22 cellular contexts compared by ENCODE assay signal in genomic region chr20:57072184-57072583, GRCh38.
DNase-seq lines count a peak whose midpoint lies in the region; ATAC-seq and TF ChIP-seq lines count a peak whose summit lies in the region.
"Had no signal": no experiment of that assay in that cellular context is flagged by ENCODE, and none has a peak within 500 bp of the region (broad histone marks: within the 10 kb centered on the region; RNA-seq: fewer than 3 reads in every experiment).

No MANE protein-coding gene starts in this region.

- no peak overlapping the region for H3K9ac ChIP-seq in mesenchymal stem cell (ENCODE audit: low read length)
- no peak overlapping the region for H3K9ac ChIP-seq in smooth muscle cell (ENCODE audit: low read depth)
- H3K9ac ChIP-seq: KMS-11 had no signal

- H2BK120ac ChIP-seq in mesenchymal stem cell (ENCODE audit: low read depth, low read length) = peak overlapping the region; percentile 27

- no peaks in the 10 kb centered on the region for H3K9me3 ChIP-seq in RWPE2 (ENCODE audit: severe bottlenecking)
- peaks cover 8% of the 10 kb centered on the region for H3K9me3 ChIP-seq in mesenchymal stem cell (ENCODE audit: control insufficient read depth, low read length)
- no peaks in the 10 kb centered on the region for H3K9me3 ChIP-seq in smooth muscle cell (replicated peaks; ENCODE audit: low read depth)

- peak overlapping the region; percentile 36 for H4K91ac ChIP-seq in mesenchymal stem cell (ENCODE audit: low read length)

- no peaks in the 10 kb centered on the region for H3K79me2 ChIP-seq in smooth muscle cell (ENCODE audit: low read depth)

- H3K36me3 ChIP-seq in RWPE2 (ENCODE audit: low read depth) (no peaks in the 10 kb centered on the region), mesenchymal stem cell (ENCODE audit: control insufficient read depth in 1 of 2, insufficient read depth in 2 of 2, low read depth in 1 of 2, low read length in 2 of 2) (no peaks in the 10 kb centered on the region), smooth muscle cell (ENCODE audit: low read depth) (no peaks in the 10 kb centered on the region)

- H3K27ac ChIP-seq in RWPE2 (ENCODE audit: poor library complexity, severe bottlenecking) = no peak overlapping the region
- H3K27ac ChIP-seq in mesenchymal stem cell (ENCODE audit: low read length, poor library complexity, severe bottlenecking) = no peak overlapping the region
- peak overlapping the region; percentile 48 for H3K27ac ChIP-seq in smooth muscle cell (ENCODE audit: low read depth)
- H3K27ac ChIP-seq: KMS-11, SK-N-MC had no signal

- H3K18ac ChIP-seq in mesenchymal stem cell (ENCODE audit: low read depth in 1 of 2, low read length in 2 of 2) = peak overlapping the region in 1 of 2 experiments; percentile 16

- H2BK12ac ChIP-seq in mesenchymal stem cell (ENCODE audit: low read length in 2 of 2) = peak overlapping the region in 1 of 2 experiments; percentile 37

- no peak overlapping the region for H2AK5ac ChIP-seq in mesenchymal stem cell (ENCODE audit: low read length, severe bottlenecking)

- ATAC-seq in RWPE2 (ENCODE audit: low read depth) = no peak
- ATAC-seq: GM12878, HepG2, Panc1, Right ventricle myocardium inferior had no signal

- H3K79me1 ChIP-seq in mesenchymal stem cell (replicated peaks; ENCODE audit: low read length, poor library complexity, severe bottlenecking) = no peaks in the 10 kb centered on the region

- H3K23ac ChIP-seq in mesenchymal stem cell (ENCODE audit: low read length in 2 of 2) = no peak overlapping the region

- H3F3A ChIP-seq in smooth muscle cell (ENCODE audit: low read depth) = peaks cover 6% of the 10 kb centered on the region

- no peak overlapping the region for H2BK15ac ChIP-seq in mesenchymal stem cell (ENCODE audit: low read depth, poor library complexity, severe bottlenecking)

- peak; percentile 39 for DNase-seq in ELR (ENCODE audit: low read depth)
- peak; percentile 60 for DNase-seq in RWPE2 (ENCODE audit: low spot score)
- no peak for DNase-seq in mesenchymal stem cell
- no peak for DNase-seq in smooth muscle cell (lab: John Stamatoyannopoulos, UW; ENCODE audit: unreplicated experiment)
- DNase-seq in NCI-H146 (lab: John Stamatoyannopoulos, UW) = no peak
- no peak for DNase-seq in NCI-H1092 (lab: John Stamatoyannopoulos, UW)
- no peak for DNase-seq in GM19240 (ENCODE audit: insufficient read length, low spot score)
- DNase-seq: ACHN; CD4-positive, CD25-positive, alpha-beta regulatory T cell; COR-L47; GF-D8; NCI-H1436; NCI-H2029 treated with DMSO at 0.1 percent for 48 hours; NCI-H2171; NCI-H446; NCI-H69 had no signal

- H3K4me3 ChIP-seq in RWPE2 (ENCODE audit: severe bottlenecking) = no peak overlapping the region
- H3K4me3 ChIP-seq in mesenchymal stem cell (ENCODE audit: insufficient read depth in 1 of 2, low read depth in 1 of 2, low read length in 2 of 2) = no peak overlapping the region
- H3K4me3 ChIP-seq in smooth muscle cell = no peak overlapping the region
- H3K4me3 ChIP-seq: GM12878, SK-N-MC had no signal

- H4K20me1 ChIP-seq in smooth muscle cell (ENCODE audit: low read depth) = no peaks in the 10 kb centered on the region

- H2BK5ac ChIP-seq in mesenchymal stem cell (ENCODE audit: low read depth, low read length, poor library complexity, severe bottlenecking) = no peak overlapping the region

- WGBS in mesenchymal stem cell = 63% methylated on average over 3 of the region's 4 CpGs
- WGBS in smooth muscle cell (ENCODE audit: low lambda C conversion rate) = 37% methylated on average over 4 of the region's 4 CpGs

- H3K4me2 ChIP-seq in mesenchymal stem cell (ENCODE audit: low read length, poor library complexity, severe bottlenecking) (no peak overlapping the region), smooth muscle cell (peak overlapping the region; percentile 81)
- H3K4me2 ChIP-seq: KMS-11 had no signal

- H2AFZ ChIP-seq in mesenchymal stem cell (ENCODE audit: low read depth, low read length) = no peak overlapping the region
- no peak overlapping the region for H2AFZ ChIP-seq in smooth muscle cell (ENCODE audit: low read depth)

- TF ChIP-seq CTCF in RWPE2 (IDR thresholded peaks at IDR 0.05; ENCODE audit: poor library complexity, severe bottlenecking) = no peak
- no peak for TF ChIP-seq CTCF in smooth muscle cell (IDR thresholded peaks at IDR 0.05; ENCODE audit: borderline replicate concordance, insufficient read depth, poor library complexity, severe bottlenecking)

- H4K8ac ChIP-seq in mesenchymal stem cell (ENCODE audit: low read length) = no peak overlapping the region

- H3K4me1 ChIP-seq in RWPE2 (ENCODE audit: insufficient read depth, poor library complexity, severe bottlenecking) = peaks cover 12% of the 10 kb centered on the region
- peaks cover 6% of the 10 kb centered on the region for H3K4me1 ChIP-seq in mesenchymal stem cell (ENCODE audit: control insufficient read depth, insufficient read depth, low read depth, low read length)
- peaks cover 11% of the 10 kb centered on the region for H3K4me1 ChIP-seq in smooth muscle cell (ENCODE audit: low read depth)

- no peak overlapping the region for H3K14ac ChIP-seq in mesenchymal stem cell (ENCODE audit: low read length in 2 of 2)

- H3K27me3 ChIP-seq in RWPE2 (ENCODE audit: insufficient read depth, poor library complexity, severe bottlenecking) = peaks cover 28% of the 10 kb centered on the region
- peaks cover 6 to 64% of the 10 kb centered on the region in 2 experiments for H3K27me3 ChIP-seq in mesenchymal stem cell (ENCODE audit: control insufficient read depth in 1 of 2, insufficient read depth in 1 of 2, low read length in 2 of 2)
- no peaks in the 10 kb centered on the region for H3K27me3 ChIP-seq in smooth muscle cell (ENCODE audit: low read depth)

- H3K4ac ChIP-seq in mesenchymal stem cell (ENCODE audit: low read depth in 1 of 2, low read length in 2 of 2) = no peak overlapping the region

Comparison
In these comparisons a context has a peak if more than half of its experiments do, and no peak if none do; other contexts are left out.
1. DNase-seq: peak in ELR (single experiment) and RWPE2 (single experiment); none in mesenchymal stem cell (single experiment), smooth muscle cell (single experiment), NCI-H146 (single experiment), NCI-H1092 (single experiment) and GM19240 (single experiment).